In the genomic region with DNA sequence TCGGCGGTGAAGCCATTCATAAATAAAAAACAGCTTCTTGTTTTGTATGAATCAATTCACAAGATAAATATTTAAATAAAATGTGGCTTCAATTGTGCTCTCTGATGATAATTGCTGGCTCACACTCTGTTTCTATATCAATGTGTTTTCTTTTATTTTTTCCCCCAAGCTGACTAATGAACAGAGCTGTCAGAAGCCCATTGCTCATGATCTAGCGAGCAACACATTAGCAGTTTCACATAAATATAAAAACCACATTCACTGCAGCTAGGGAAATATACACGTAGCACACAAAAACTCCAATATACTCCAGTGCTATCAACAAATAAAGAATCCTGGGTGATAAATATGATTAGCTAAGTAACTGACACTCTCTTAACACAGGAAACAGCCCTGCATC, we compare ENCODE assay signal across 25 cellular contexts. TPM values are rescaled to one million over a fixed set of nuclear protein-coding genes. Genes with fewer than 3 reads are reported as not detected.
A peak's percentile ranks its signal among the peaks of the same experiment; 100 is the strongest.
DNase-seq lines count a peak whose midpoint lies in the region; FAIRE-seq and TF ChIP-seq lines count a peak whose summit lies in the region.
"Had no signal": no experiment of that assay in that cellular context is flagged by ENCODE, and none has a peak within 500 bp of the region (broad histone marks: within the 10 kb centered on the region; RNA-seq: fewer than 3 reads in every experiment).

No MANE protein-coding gene starts in this region.

- FAIRE-seq in kidney (lab: Jason Lieb, UNC) = no peak
- FAIRE-seq: A549, GM12892, GM19239, H54, HTR-8/SVneo had no signal

- no peaks in the 10 kb centered on the region for H3K79me2 ChIP-seq in GM23248 (ENCODE audit: insufficient read depth)

- H3K9ac ChIP-seq in GM23248 (peak overlapping the region; percentile 48), adipocyte (ENCODE audit: low read length) (peak overlapping the region; percentile 55), kidney (ENCODE audit: low read length in 2 of 2) (no peak overlapping the region)
- H3K9ac ChIP-seq: KMS-11 had no signal

- H3K27ac ChIP-seq in GM23248 = peak overlapping the region; percentile 56
- no peak overlapping the region for H3K27ac ChIP-seq in kidney (ENCODE audit: low read depth in 2 of 2, low read length in 2 of 2)
- H3K27ac ChIP-seq: A549, C4-2B, KMS-11, PC-9, SJSA1 had no signal

- intact Hi-C loops in kidney (cut with DNase I) = no loop called here

- H3K4me3 ChIP-seq in AG10803 (ENCODE audit: low read length) (no peak overlapping the region), GM23248 (peak overlapping the region; percentile 45), adipocyte (ENCODE audit: low read length) (peak overlapping the region; percentile 59), kidney (ENCODE audit: low read length in 2 of 2) (no peak overlapping the region)
- H3K4me3 ChIP-seq: A549, PC-9, SJSA1 had no signal

- H2AFZ ChIP-seq in GM23248 = peak overlapping the region; percentile 61
- H2AFZ ChIP-seq: PC-9 had no signal

- peak overlapping the region; percentile 65 for H3K4me2 ChIP-seq in GM23248 (ENCODE audit: unreplicated experiment)
- H3K4me2 ChIP-seq: A549, KMS-11, PC-9 had no signal

- WGBS in GM23248 (ENCODE audit: low coverage in 1 of 2, low lambda C conversion rate in 2 of 2, missing lambda C conversion rate in 2 of 2), 2 experiments = 11 to 21% methylated on average over 4 of the region's 4 CpGs

- H3K9me3 ChIP-seq in GM23248 (ENCODE audit: low read depth) = no peaks in the 10 kb centered on the region
- no peaks in the 10 kb centered on the region for H3K9me3 ChIP-seq in adipocyte (ENCODE audit: control insufficient read depth, low read length)
- H3K9me3 ChIP-seq in kidney (ENCODE audit: control insufficient read depth in 1 of 2, low read length in 2 of 2) = no peaks in the 10 kb centered on the region
- H3K9me3 ChIP-seq: A549, SJSA1 had no signal

- in situ Hi-C loops in GM23248 (cut with MboI) = no loop called here

- DNase-seq in AG10803 (ENCODE audit: low read depth) = peak; percentile 46
- peak; percentile 64 for DNase-seq in GM23248
- no peak for DNase-seq in adipocyte (ENCODE audit: low read depth)
- DNase-seq in fibroblast of peridontal ligament (ENCODE audit: extremely low read depth) = peak; percentile 29
- DNase-seq in kidney = no peak
- no peak for DNase-seq in activated naive CD4-positive, alpha-beta T cell treated with Interleukin-2 at 50 U/mL for 16 hours
- no peak for DNase-seq in GM20000 (ENCODE audit: low spot score)
- DNase-seq: CD8-positive, alpha-beta memory T cell; DMS 273 treated with DMSO at 0.1 percent for 48 hours; DMS79 treated with DMSO at 0.1 percent for 48 hours; GF-D8; MM.1S; NCI-H1694 treated with DMSO at 0.1 percent for 48 hours; NCI-H2227 treated with DMSO at 0.1 percent for 48 hours; NCI-H510A; NCI-H774; PC-9 had no signal

- H3K4me1 ChIP-seq in GM23248 (ENCODE audit: insufficient read depth) (peaks cover 20% of the 10 kb centered on the region), adipocyte (ENCODE audit: control insufficient read depth, insufficient read depth, low read length) (peaks cover 15% of the 10 kb centered on the region), kidney (ENCODE audit: control insufficient read depth in 1 of 2, insufficient read depth in 1 of 2, low read depth in 1 of 2, low read length in 2 of 2) (no peaks in the 10 kb centered on the region)
- H3K4me1 ChIP-seq: A549, SJSA1 had no signal

- H3K36me3 ChIP-seq in GM23248 (ENCODE audit: low read depth) (no peaks in the 10 kb centered on the region), adipocyte (ENCODE audit: control insufficient read depth, insufficient read depth, low read length, severe bottlenecking) (no peaks in the 10 kb centered on the region), kidney (ENCODE audit: control insufficient read depth in 1 of 2, insufficient read depth in 2 of 2, low read length in 2 of 2) (no peaks in the 10 kb centered on the region)
- H3K36me3 ChIP-seq: SJSA1 had no signal

- H3F3A ChIP-seq in GM23248 (ENCODE audit: insufficient read depth) = peaks cover 26% of the 10 kb centered on the region

- TF ChIP-seq CTCF in AG10803 (conservative IDR thresholded peaks at IDR 0.05; ENCODE audit: low read length) = no peak
- no peak for TF ChIP-seq CTCF in kidney (IDR thresholded peaks at IDR 0.05; ENCODE audit: borderline replicate concordance, extremely low read depth, insufficient read depth)
- TF ChIP-seq CTCF in GM20000 (IDR thresholded peaks at IDR 0.05; ENCODE audit: extremely low read depth, missing control alignments) = no peak

- no peaks in the 10 kb centered on the region for H3K9me2 ChIP-seq in GM23248 (ENCODE audit: insufficient read depth)

- 0 out of 2 replicates have a peak, but pooled peaks cover under 1% of the 10 kb centered on the region for H3K27me3 ChIP-seq in GM23248 (replicated peaks; ENCODE audit: insufficient read depth)
- H3K27me3 ChIP-seq in adipocyte (replicated peaks; ENCODE audit: control insufficient read depth, insufficient read depth, low read length) = no peaks in the 10 kb centered on the region
- H3K27me3 ChIP-seq: SJSA1 had no signal

- H4K20me1 ChIP-seq in GM23248 (ENCODE audit: insufficient read depth) = no peaks in the 10 kb centered on the region

RNA-seq across cellular contexts. Expression of a gene that starts 45.0 kb away (rescaled TPM):
- 37.4 and 52.5 TPM in 2 replicates for total RNA-seq in GM23248 (2014; rRNA removed; shearing (Covaris generic))
- 57.6 and 59.9 TPM in 2 replicates for polyA plus RNA-seq in GM23248 (2016; fragmentation: Nextera tagmentation; extraction: Ambion mirVana)
- total RNA-seq in kidney = 87.2 TPM
- polyA plus RNA-seq in kidney (ENCODE audit: insufficient read depth, low read depth, low replicate concordance) = 6.7 TPM

Comparison
In these comparisons a context has a peak if more than half of its experiments do, and no peak if none do; other contexts are left out.
1. DNase-seq: peak in AG10803 (single experiment), GM23248 (single experiment) and fibroblast of peridontal ligament (single experiment); none in adipocyte (single experiment), kidney (single experiment), activated naive CD4-positive, alpha-beta T cell treated with Interleukin-2 at 50 U/mL for 16 hours (single experiment) and GM20000 (single experiment).
2. H3K4me3 ChIP-seq: peak in GM23248 (single experiment) and adipocyte (single experiment); none in AG10803 (single experiment) and kidney (0 of 2).
3. H3K9ac ChIP-seq: peak in GM23248 (single experiment) and adipocyte (single experiment); none in kidney (0 of 2).